Comparison of ENCODE assay signal across 22 cellular contexts in the genomic region with DNA sequence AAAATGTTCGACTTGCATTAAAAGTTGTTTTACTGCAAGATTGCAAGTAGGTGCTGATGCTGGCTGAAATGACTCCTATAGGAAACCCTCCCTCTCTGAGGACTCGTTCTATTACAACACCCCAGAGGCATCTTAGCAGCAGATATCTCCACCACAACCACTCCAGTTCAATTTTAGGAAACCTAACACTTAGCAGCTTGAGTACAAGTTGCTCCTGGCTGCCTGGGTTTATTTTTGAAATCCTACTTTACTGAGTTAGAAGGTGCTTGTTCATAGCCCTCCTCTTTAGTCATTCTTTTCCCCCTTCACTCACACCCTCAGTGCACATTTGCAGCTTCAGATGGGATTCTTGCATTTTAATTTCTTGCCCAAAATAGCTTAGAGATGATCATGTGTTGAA.
DNase-seq lines count a peak whose midpoint lies in the region; ATAC-seq and TF ChIP-seq lines count a peak whose summit lies in the region.
"Had no signal": no experiment of that assay in that cellular context is flagged by ENCODE, and none has a peak within 500 bp of the region (broad histone marks: within the 10 kb centered on the region; RNA-seq: fewer than 3 reads in every experiment).

No MANE protein-coding gene starts in this region.

- H3K27ac Mint-ChIP-seq in chondrocyte (ENCODE audit: unreplicated experiment), result peak overlapping the region; percentile 77
- H3K27ac Mint-ChIP-seq in activated T-helper 17 cell treated with anti-CD3 and anti-CD28 coated beads, Interleukin-2, amount 50 U/mL, for 72 hours, result no peak overlapping the region
- no peak overlapping the region for H3K27ac Mint-ChIP-seq in CD4-positive, alpha-beta T cell
- H3K27ac Mint-ChIP-seq: activated naive CD8-positive, alpha-beta T cell treated with anti-CD3 and anti-CD28 coated beads for 36 hours; stimulated activated naive CD8-positive, alpha-beta T cell treated with anti-CD3 and anti-CD28 coated beads, Interleukin-15, Interleukin-2, amounts not matched to agents 100 ng/mL and 50 ng/mL, for 24 hours had no signal

- H3K36me3 ChIP-seq in Loucy (ENCODE audit: insufficient read depth, low read length) (peaks cover 3% of the 10 kb centered on the region; the same call in 1 of the 2 replicates), left ventricle myocardium inferior (peaks cover 6% of the 10 kb centered on the region), gastrocnemius medialis (no peaks in the 10 kb centered on the region)

- TF ChIP-seq POLR2A in gastrocnemius medialis (IDR thresholded peaks at IDR 0.05), result no peak

- peaks cover 28% of the 10 kb centered on the region for H3K36me3 Mint-ChIP-seq in chondrocyte (ENCODE audit: low read depth)
- H3K36me3 Mint-ChIP-seq in activated T-helper 17 cell treated with anti-CD3 and anti-CD28 coated beads, Interleukin-2, amount 50 U/mL, for 72 hours (ENCODE audit: low read depth), result no peaks in the 10 kb centered on the region
- no peaks in the 10 kb centered on the region for H3K36me3 Mint-ChIP-seq in CD4-positive, alpha-beta T cell (ENCODE audit: low read depth)
- H3K36me3 Mint-ChIP-seq: activated naive CD8-positive, alpha-beta T cell treated with anti-CD3 and anti-CD28 coated beads for 36 hours had no signal

- H3K27ac ChIP-seq in left ventricle myocardium inferior (replicated peaks), result peak overlapping the region; percentile 54
- no peak overlapping the region for H3K27ac ChIP-seq in gastrocnemius medialis
- no peak overlapping the region for H3K27ac ChIP-seq in CD4-positive, alpha-beta T cell (ENCODE audit: low read depth, low read length)
- H3K27ac ChIP-seq: coronary artery had no signal

- DNase-seq in chondrocyte (ENCODE audit: low spot score) (no peak), left ventricle myocardium inferior (no peak), gastrocnemius medialis (no peak), dermis blood vessel endothelial cell (no peak)
- DNase-seq in stimulated activated CD4-positive, alpha-beta T cell treated with anti-CD3 and anti-CD28 coated beads, Interleukin-4, amount 100 ng/mL, for 4 hours, result no peak
- DNase-seq in CD4-positive, alpha-beta T cell, result no peak
- DNase-seq: activated CD4-positive, alpha-beta T cell treated with anti-CD3 and anti-CD28 coated beads for 48 hours; activated naive CD8-positive, alpha-beta T cell treated with anti-CD3 and anti-CD28 coated beads for 36 hours; activated T-cell treated with anti-CD3 and anti-CD28 coated beads for 4 hours; C1 segment of cervical spinal cord; DMS79; erythroblast; H7; MV-4-11; NCI-H2171 treated with DMSO at 0.1 percent for 48 hours; NK-92 treated with Interleukin-12 subunit alpha and Interleukin-12 subunit beta, amount 100 ng/mL, for 24 hours; T1000 had no signal

- no peaks in the 10 kb centered on the region for H3K27me3 Mint-ChIP-seq in chondrocyte (ENCODE audit: low read depth)
- peaks cover 6% of the 10 kb centered on the region for H3K27me3 Mint-ChIP-seq in activated T-helper 17 cell treated with anti-CD3 and anti-CD28 coated beads, Interleukin-2, amount 50 U/mL, for 72 hours
- no peaks in the 10 kb centered on the region for H3K27me3 Mint-ChIP-seq in CD4-positive, alpha-beta T cell
- H3K27me3 Mint-ChIP-seq: activated naive CD8-positive, alpha-beta T cell treated with anti-CD3 and anti-CD28 coated beads for 36 hours; stimulated activated naive CD8-positive, alpha-beta T cell treated with anti-CD3 and anti-CD28 coated beads, Interleukin-15, Interleukin-2, amounts not matched to agents 100 ng/mL and 50 ng/mL, for 24 hours had no signal

- CTCF ChIA-PET in CD4-positive, alpha-beta T cell (lab: Charles Lee), result no interaction called here

- no peaks in the 10 kb centered on the region for H3K9me3 Mint-ChIP-seq in chondrocyte (ENCODE audit: low read depth)
- no peaks in the 10 kb centered on the region for H3K9me3 Mint-ChIP-seq in activated T-helper 17 cell treated with anti-CD3 and anti-CD28 coated beads, Interleukin-2, amount 50 U/mL, for 72 hours
- H3K9me3 Mint-ChIP-seq in CD4-positive, alpha-beta T cell, result no peaks in the 10 kb centered on the region
- H3K9me3 Mint-ChIP-seq: activated naive CD8-positive, alpha-beta T cell treated with anti-CD3 and anti-CD28 coated beads for 36 hours; stimulated activated naive CD8-positive, alpha-beta T cell treated with anti-CD3 and anti-CD28 coated beads, Interleukin-15, Interleukin-2, amounts not matched to agents 100 ng/mL and 50 ng/mL, for 24 hours had no signal

- no peak overlapping the region for H2AFZ ChIP-seq in Loucy (ENCODE audit: low read length)

- H3K79me2 ChIP-seq in Loucy (ENCODE audit: insufficient read depth, low read length), result no peaks in the 10 kb centered on the region

- H3K4me3 ChIP-seq in Loucy (ENCODE audit: low read length, poor library complexity, severe bottlenecking) (no peak overlapping the region), left ventricle myocardium inferior (no peak overlapping the region), gastrocnemius medialis (no peak overlapping the region)
- H3K4me3 ChIP-seq: coronary artery, skin epidermis had no signal

- peak overlapping the region; percentile 30 for H3K4me2 ChIP-seq in Loucy (ENCODE audit: low read depth, low read length, poor library complexity, severe bottlenecking)

- H3K9me3 ChIP-seq in Loucy (ENCODE audit: insufficient read depth, low read depth, low read length), result no peaks in the 10 kb centered on the region
- no peaks in the 10 kb centered on the region for H3K9me3 ChIP-seq in left ventricle myocardium inferior (replicated peaks)
- no peaks in the 10 kb centered on the region for H3K9me3 ChIP-seq in gastrocnemius medialis
- H3K9me3 ChIP-seq in CD4-positive, alpha-beta T cell (ENCODE audit: control insufficient read depth, low read length), result no peaks in the 10 kb centered on the region

- TF ChIP-seq CTCF in Loucy (conservative IDR thresholded peaks at IDR 0.05; ENCODE audit: low read length) (no peak), chondrocyte (IDR thresholded peaks at IDR 0.05) (no peak), left ventricle myocardium inferior (IDR thresholded peaks at IDR 0.05; ENCODE audit: borderline replicate concordance) (no peak), gastrocnemius medialis (IDR thresholded peaks at IDR 0.05 in 4 of 5, conservative IDR thresholded peaks at IDR 0.05 in 1 of 5) (no peak)
- no peak for TF ChIP-seq CTCF in CD4-positive, alpha-beta T cell (IDR thresholded peaks at IDR 0.05)

- no peaks in the 10 kb centered on the region for H3K9me2 ChIP-seq in Loucy (replicated peaks; ENCODE audit: low read depth, low read length)

- in situ Hi-C loops in gastrocnemius medialis (cut with MboI; ENCODE audit: low sequenced_read_pairs in 4 of 4), result no loop called here

- intact Hi-C loops in left ventricle myocardium inferior (cut with micrococcal nuclease), result no loop called here
- intact Hi-C loops in gastrocnemius medialis (cut with DNase I; ENCODE audit: low total_unique reads), result no loop called here
- intact Hi-C loops in CD4-positive, alpha-beta T cell (cut with DNase I, micrococcal nuclease), result no loop called here

- POLR2A ChIA-PET in CD4-positive, alpha-beta T cell (lab: Charles Lee), result no interaction called here

- H4K20me1 ChIP-seq in Loucy (ENCODE audit: insufficient read depth, low read length, poor library complexity, severe bottlenecking), result no peaks in the 10 kb centered on the region

- peak; percentile 76 to 97 for ATAC-seq in gastrocnemius medialis
- no peak for ATAC-seq in activated T-helper 17 cell treated with anti-CD3 and anti-CD28 coated beads, Interleukin-2, amount 50 U/mL, for 72 hours (replicated peaks)
- no peak for ATAC-seq in CD4-positive, alpha-beta T cell (ENCODE audit: poor library complexity)

- H3K4me1 ChIP-seq in Loucy (ENCODE audit: insufficient read depth, low read length, poor library complexity, severe bottlenecking) (peaks cover 11% of the 10 kb centered on the region), left ventricle myocardium inferior (peaks cover 17% of the 10 kb centered on the region), gastrocnemius medialis (peaks cover 5 to 13% of the 10 kb centered on the region in 2 donors)

- peaks cover 43% of the 10 kb centered on the region for H3K4me1 Mint-ChIP-seq in chondrocyte (ENCODE audit: low read depth)
- H3K4me1 Mint-ChIP-seq in activated T-helper 17 cell treated with anti-CD3 and anti-CD28 coated beads, Interleukin-2, amount 50 U/mL, for 72 hours, result peaks cover 6% of the 10 kb centered on the region
- H3K4me1 Mint-ChIP-seq in CD4-positive, alpha-beta T cell (ENCODE audit: low read depth), result no peaks in the 10 kb centered on the region
- H3K4me1 Mint-ChIP-seq: activated naive CD8-positive, alpha-beta T cell treated with anti-CD3 and anti-CD28 coated beads for 36 hours had no signal

- H3K27me3 ChIP-seq in Loucy (ENCODE audit: insufficient read depth, low read length, poor library complexity, severe bottlenecking), result no peaks in the 10 kb centered on the region
- H3K27me3 ChIP-seq in left ventricle myocardium inferior (ENCODE audit: low read depth), result no peaks in the 10 kb centered on the region
- H3K27me3 ChIP-seq in gastrocnemius medialis, result no peaks in the 10 kb centered on the region
- no peaks in the 10 kb centered on the region for H3K27me3 ChIP-seq in CD4-positive, alpha-beta T cell (ENCODE audit: control insufficient read depth, insufficient read depth, low read length)

- no peaks in the 10 kb centered on the region for H3F3A ChIP-seq in Loucy (ENCODE audit: low read depth)

- H3K9ac ChIP-seq in Loucy (ENCODE audit: low read depth, low read length, poor library complexity, severe bottlenecking), result no peak overlapping the region

- no peak overlapping the region for H3K4me3 Mint-ChIP-seq in chondrocyte (ENCODE audit: unreplicated experiment)
- no peak overlapping the region for H3K4me3 Mint-ChIP-seq in activated T-helper 17 cell treated with anti-CD3 and anti-CD28 coated beads, Interleukin-2, amount 50 U/mL, for 72 hours
- H3K4me3 Mint-ChIP-seq in CD4-positive, alpha-beta T cell, result no peak overlapping the region
- H3K4me3 Mint-ChIP-seq: activated naive CD8-positive, alpha-beta T cell treated with anti-CD3 and anti-CD28 coated beads for 36 hours; stimulated activated naive CD8-positive, alpha-beta T cell treated with anti-CD3 and anti-CD28 coated beads, Interleukin-15, Interleukin-2, amounts not matched to agents 100 ng/mL and 50 ng/mL, for 24 hours had no signal

Comparison
In these comparisons a context has a peak if more than half of its experiments do, and no peak if none do; other contexts are left out.
1. ATAC-seq: peak in gastrocnemius medialis (2 of 2); none in activated T-helper 17 cell treated with anti-CD3 and anti-CD28 coated beads, Interleukin-2, amount 50 U/mL, for 72 hours (single experiment) and CD4-positive, alpha-beta T cell (single experiment).